9 cellular contexts compared by ENCODE assay signal in genomic region chr20:33663161-33664084, GRCh38. TPM values are rescaled to one million over a fixed set of nuclear protein-coding genes. Genes with fewer than 3 reads are reported as not detected.
A peak's percentile ranks its signal among the peaks of the same experiment; 100 is the strongest.
DNase-seq lines count a peak whose midpoint lies in the region; ATAC-seq, FAIRE-seq and TF ChIP-seq lines count a peak whose summit lies in the region.
"Had no signal": no experiment of that assay in that cellular context is flagged by ENCODE, and none has a peak within 500 bp of the region (broad histone marks: within the 10 kb centered on the region; RNA-seq: fewer than 3 reads in every experiment).

No MANE protein-coding gene starts in this region.

- H3K36me3 ChIP-seq in right atrium auricular region (peaks cover 14% of the 10 kb centered on the region), psoas muscle (ENCODE audit: insufficient read depth in 1 of 2, low read depth in 1 of 2) (peaks cover 0 to 31% of the 10 kb centered on the region in 2 donors)

- 1 to 2% (median 1%) methylated on average over 74 to 84 of the region's 84 CpGs for WGBS in psoas muscle, 3 donors

- TF ChIP-seq CTCF in right atrium auricular region (IDR thresholded peaks at IDR 0.05) (no peak), psoas muscle (IDR thresholded peaks at IDR 0.05) (no peak)

- DNase-seq in DMS53 treated with DMSO at 0.1 percent for 48 hours (lab: John Stamatoyannopoulos, UW; ENCODE audit: unreplicated experiment) (peak; percentile 56), H4 (ENCODE audit: low spot score) (peak; percentile 69), NCI-H128 (lab: John Stamatoyannopoulos, UW; ENCODE audit: unreplicated experiment) (peak; percentile 55), T-helper 2 cell (peak; percentile 72 to 95 (median 76)), amygdala (lab: John Stamatoyannopoulos, UW) (peak in 51 of 56 donors; percentile 8 to 83 (median 55)), right atrium auricular region (ENCODE audit: low spot score) (no peak), psoas muscle (peak; percentile 85 to 92), urothelium cell line (ENCODE audit: low spot score) (peak; percentile 96)

- H3K27me3 ChIP-seq in right atrium auricular region (no peaks in the 10 kb centered on the region), psoas muscle (ENCODE audit: insufficient read depth in 3 of 3, low read length in 2 of 3) (no peaks in the 10 kb centered on the region)

- ATAC-seq in psoas muscle = peak; percentile 66 to 73 (median 70)

- H3K9me3 ChIP-seq in right atrium auricular region = no peaks in the 10 kb centered on the region
- H3K9me3 ChIP-seq in psoas muscle = no peaks in the 10 kb centered on the region

- H3K27ac ChIP-seq in right atrium auricular region (peak overlapping the region; percentile 87 to 90), psoas muscle (peak overlapping the region; percentile 77)

- H3K4me3 ChIP-seq in right atrium auricular region = peak overlapping the region; percentile 55 to 73
- peak overlapping the region; percentile 77 for H3K4me3 ChIP-seq in psoas muscle

- intact Hi-C loops in psoas muscle (cut with DNase I) = no loop called here

- no peak for FAIRE-seq in urothelium cell line (lab: Jason Lieb, UNC)

- H3K4me1 ChIP-seq in right atrium auricular region (peaks cover 0 to 45% of the 10 kb centered on the region in 2 donors), psoas muscle (peaks cover 34% of the 10 kb centered on the region)

RNA-seq across cellular contexts. Expression of gene C20orf144, which starts 1.3 kb away (rescaled TPM):
- total RNA-seq in H4 (2014; rRNA removed; shearing (Covaris generic)) = not detected in 2 replicates
- total RNA-seq in right atrium auricular region = not detected
- not detected for total RNA-seq in psoas muscle
- under 1 TPM in 2 of 3 donors, not detected in 1; 0.05 to 0.08 TPM for polyA plus RNA-seq in psoas muscle
- total RNA-seq: renal cortical epithelial cell had no signal

RNA-seq across cellular contexts. Expression of gene ACTL10, which starts 3.3 kb away (rescaled TPM):
- not detected in 2 replicates for total RNA-seq in H4 (2014; rRNA removed; shearing (Covaris generic))
- total RNA-seq in right atrium auricular region (under 1 TPM; 0.33 to 0.79 TPM), psoas muscle (under 1 TPM in 3 of 4 donors, not detected in 1; 0.27 to 0.42 (median 0.37) TPM)
- polyA plus RNA-seq in psoas muscle = under 1 TPM; 0.04 to 0.74 (median 0.42) TPM

RNA-seq across cellular contexts. Expression of gene NECAB3, which starts 10.8 kb away (rescaled TPM):
- 15.8 and 22.5 TPM in 2 replicates for total RNA-seq in H4 (2014; rRNA removed; shearing (Covaris generic))
- total RNA-seq in right atrium auricular region (10 to 100 TPM; 81.7 to 88.4 TPM), psoas muscle (10 to 100 TPM; 57.9 to 98.0 (median 77.3) TPM)
- polyA plus RNA-seq in psoas muscle = 10 to 100 TPM; 37.8 to 72.0 (median 63.7) TPM

RNA-seq across cellular contexts. Expression of gene E2F1, which starts 22.8 kb away (rescaled TPM):
- 15.1 and 17.0 TPM in 2 replicates for total RNA-seq in H4 (2014; rRNA removed; shearing (Covaris generic))
- total RNA-seq in right atrium auricular region (under 1 TPM; 0.31 to 0.33 TPM), psoas muscle (1 to 10 TPM in 2 of 4 donors, under 1 TPM in 2; 0.73 to 1.3 (median 0.94) TPM)
- 1 to 10 TPM in 1 of 3 donors, under 1 TPM in 2; 0.79 to 6.5 (median 0.84) TPM for polyA plus RNA-seq in psoas muscle

RNA-seq across cellular contexts. Expression of gene PXMP4, which starts 56.7 kb away (rescaled TPM):
- 2.5 TPM in 2 replicates for total RNA-seq in H4 (2014; rRNA removed; shearing (Covaris generic))
- total RNA-seq in right atrium auricular region (1 to 10 TPM; 4.5 to 9.8 TPM), psoas muscle (10 to 100 TPM in 1 of 4 donors, 1 to 10 TPM in 3; 4.2 to 10.6 (median 5.1) TPM)
- polyA plus RNA-seq in psoas muscle = 1 to 10 TPM; 1.9 to 6.0 (median 3.4) TPM
